Comparison of ENCODE assay signal across 3 cellular contexts in the genomic region with DNA sequence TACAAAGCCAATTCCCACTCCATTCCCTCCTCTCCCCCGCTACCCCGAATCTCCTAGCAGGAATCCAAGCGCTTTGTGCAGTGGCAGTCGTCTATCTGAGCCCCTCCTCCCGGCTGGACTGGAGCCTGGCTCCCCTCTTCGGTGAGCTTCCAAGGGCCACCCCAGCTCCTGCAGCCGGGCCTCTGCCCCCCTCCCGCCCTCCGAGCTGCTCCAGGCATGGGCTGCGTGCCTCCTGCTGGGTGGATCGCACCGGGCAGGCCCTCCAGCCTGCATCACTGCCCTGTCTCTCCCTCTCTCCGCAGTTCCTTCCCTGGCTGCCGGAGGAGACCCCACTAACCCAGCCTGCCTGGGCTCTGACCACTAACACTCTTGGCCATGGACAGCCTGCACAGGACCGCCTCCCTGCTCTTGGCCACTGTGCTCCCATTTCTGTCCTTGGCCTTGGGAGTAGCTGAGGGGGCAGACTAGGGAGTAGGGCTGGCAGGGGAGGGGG.
TF ChIP-seq lines count a peak whose summit lies in the region.

No MANE protein-coding gene starts in this region.

TF ChIP-seq in WTC11, 78 proteins besides CTCF, POLR2A, EP300 and RAD21:
- TF ChIP-seq ZSCAN18 (CRISPR knock-in tag; IDR thresholded peaks at IDR 0.05): no peak

TF ChIP-seq in H1, 55 proteins besides CTCF, POLR2A, EP300 and RAD21:
- TF ChIP-seq HDAC2 (IDR thresholded peaks at IDR 0.05; ENCODE audit: borderline replicate concordance in 1 of 2, low read depth in 2 of 2, low read length in 2 of 2) (no peak), NANOG (IDR thresholded peaks at IDR 0.05; ENCODE audit: insufficient read depth, low read depth, low read length, poor library complexity, severe bottlenecking) (no peak), KDM5A (IDR thresholded peaks at IDR 0.05; ENCODE audit: low read length) (no peak), TCF12 (IDR thresholded peaks at IDR 0.05; ENCODE audit: low read depth, low read length) (no peak), CEBPB (IDR thresholded peaks at IDR 0.05; ENCODE audit: low read depth, low read length) (no peak), EGR1 (IDR thresholded peaks at IDR 0.05; ENCODE audit: borderline replicate concordance, low read depth, low read length) (no peak), NRF1 (IDR thresholded peaks at IDR 0.05; ENCODE audit: low read depth, low read length) (no peak), CHD7 (IDR thresholded peaks at IDR 0.05; ENCODE audit: insufficient replicate concordance, low read length) (no peak), SIX5 (IDR thresholded peaks at IDR 0.05; ENCODE audit: low read depth, low read length) (no peak), CHD2 (IDR thresholded peaks at IDR 0.05; ENCODE audit: low read length) (no peak), GABPA (IDR thresholded peaks at IDR 0.05; ENCODE audit: borderline replicate concordance, insufficient read depth, low read length) (no peak), CTBP2 (IDR thresholded peaks at IDR 0.05; ENCODE audit: borderline replicate concordance, insufficient read depth, insufficient read length, low read length) (no peak), SP2 (IDR thresholded peaks at IDR 0.05; ENCODE audit: low read length) (no peak)
- TF ChIP-seq, protein P1, sequence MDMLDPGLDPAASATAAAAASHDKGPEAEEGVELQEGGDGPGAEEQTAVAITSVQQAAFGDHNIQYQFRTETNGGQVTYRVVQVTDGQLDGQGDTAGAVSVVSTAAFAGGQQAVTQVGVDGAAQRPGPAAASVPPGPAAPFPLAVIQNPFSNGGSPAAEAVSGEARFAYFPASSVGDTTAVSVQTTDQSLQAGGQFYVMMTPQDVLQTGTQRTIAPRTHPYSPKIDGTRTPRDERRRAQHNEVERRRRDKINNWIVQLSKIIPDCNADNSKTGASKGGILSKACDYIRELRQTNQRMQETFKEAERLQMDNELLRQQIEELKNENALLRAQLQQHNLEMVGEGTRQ (IDR thresholded peaks at IDR 0.05; ENCODE audit: low read length): no peak

TF ChIP-seq in SK-N-SH treated with all-trans-retinoic acid at 6 μM for 48 hours, 23 proteins besides CTCF, POLR2A, EP300 and RAD21:
- TF ChIP-seq ZC3H10 (CRISPR knock-in tag; IDR thresholded peaks at IDR 0.05) (no peak), ZNF70 (CRISPR knock-in tag; IDR thresholded peaks at IDR 0.05) (no peak), ARNTL (CRISPR knock-in tag; IDR thresholded peaks at IDR 0.05; ENCODE audit: borderline replicate concordance, low read depth) (no peak), BACH2 (CRISPR knock-in tag; IDR thresholded peaks at IDR 0.05; ENCODE audit: borderline replicate concordance) (no peak), ZNF8 (CRISPR knock-in tag; IDR thresholded peaks at IDR 0.05) (no peak), ISL1 (CRISPR knock-in tag; IDR thresholded peaks at IDR 0.05) (no peak), POU6F1 (CRISPR knock-in tag; IDR thresholded peaks at IDR 0.05; ENCODE audit: borderline replicate concordance, low read depth) (no peak), TOX (CRISPR knock-in tag; IDR thresholded peaks at IDR 0.05; ENCODE audit: borderline replicate concordance) (no peak), TSHZ2 (CRISPR knock-in tag; IDR thresholded peaks at IDR 0.05) (no peak), CSRNP3 (CRISPR knock-in tag; IDR thresholded peaks at IDR 0.05) (no peak), GLIS3 (CRISPR knock-in tag; IDR thresholded peaks at IDR 0.05) (no peak), OSR1 (CRISPR knock-in tag; IDR thresholded peaks at IDR 0.05) (no peak), ZFP3 (CRISPR knock-in tag; IDR thresholded peaks at IDR 0.05) (no peak), ZNF565 (CRISPR knock-in tag; conservative IDR thresholded peaks at IDR 0.05; ENCODE audit: low read depth) (no peak), ESRRG (CRISPR knock-in tag; IDR thresholded peaks at IDR 0.05) (no peak), ZFP30 (CRISPR knock-in tag; IDR thresholded peaks at IDR 0.05) (no peak), CSDC2 (CRISPR knock-in tag; IDR thresholded peaks at IDR 0.05) (no peak), CREB5 (CRISPR knock-in tag; IDR thresholded peaks at IDR 0.05; ENCODE audit: low read depth) (no peak), PPARA (CRISPR knock-in tag; IDR thresholded peaks at IDR 0.05; ENCODE audit: borderline replicate concordance) (no peak)
- TF ChIP-seq, protein P2, sequence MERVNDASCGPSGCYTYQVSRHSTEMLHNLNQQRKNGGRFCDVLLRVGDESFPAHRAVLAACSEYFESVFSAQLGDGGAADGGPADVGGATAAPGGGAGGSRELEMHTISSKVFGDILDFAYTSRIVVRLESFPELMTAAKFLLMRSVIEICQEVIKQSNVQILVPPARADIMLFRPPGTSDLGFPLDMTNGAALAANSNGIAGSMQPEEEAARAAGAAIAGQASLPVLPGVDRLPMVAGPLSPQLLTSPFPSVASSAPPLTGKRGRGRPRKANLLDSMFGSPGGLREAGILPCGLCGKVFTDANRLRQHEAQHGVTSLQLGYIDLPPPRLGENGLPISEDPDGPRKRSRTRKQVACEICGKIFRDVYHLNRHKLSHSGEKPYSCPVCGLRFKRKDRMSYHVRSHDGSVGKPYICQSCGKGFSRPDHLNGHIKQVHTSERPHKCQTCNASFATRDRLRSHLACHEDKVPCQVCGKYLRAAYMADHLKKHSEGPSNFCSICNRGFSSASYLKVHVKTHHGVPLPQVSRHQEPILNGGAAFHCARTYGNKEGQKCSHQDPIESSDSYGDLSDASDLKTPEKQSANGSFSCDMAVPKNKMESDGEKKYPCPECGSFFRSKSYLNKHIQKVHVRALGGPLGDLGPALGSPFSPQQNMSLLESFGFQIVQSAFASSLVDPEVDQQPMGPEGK (CRISPR knock-in tag; IDR thresholded peaks at IDR 0.05; ENCODE audit: borderline replicate concordance): no peak
